In genomic region chr1:58011978-58012377, GRCh38 we compare ENCODE assay signal across 22 cellular contexts.
DNase-seq lines count a peak whose midpoint lies in the region; ATAC-seq, FAIRE-seq and TF ChIP-seq lines count a peak whose summit lies in the region.
"Had no signal": no experiment of that assay in that cellular context is flagged by ENCODE, and none has a peak within 500 bp of the region (broad histone marks: within the 10 kb centered on the region; RNA-seq: fewer than 3 reads in every experiment).

No MANE protein-coding gene starts in this region.

- TF ChIP-seq CTCF in bronchial epithelial cell (IDR thresholded peaks at IDR 0.05; ENCODE audit: insufficient read depth, low read length, severe bottlenecking), result no peak

- no peaks in the 10 kb centered on the region for H3K36me3 ChIP-seq in bronchial epithelial cell (ENCODE audit: control insufficient read depth, insufficient read depth, low read length)

- DNase-seq in DMS53 (lab: John Stamatoyannopoulos, UW), result peak; percentile 38
- DNase-seq in DMS53 treated with DMSO at 0.1 percent for 48 hours (lab: John Stamatoyannopoulos, UW; ENCODE audit: unreplicated experiment), result no peak
- DNase-seq in bronchial epithelial cell (ENCODE audit: low read depth), result peak; percentile 4
- peak; percentile 1 for DNase-seq in iris pigment epithelial cell (ENCODE audit: low read depth)
- DNase-seq: Calu3; CD8-positive, alpha-beta memory T cell; GOT3; HCEC 1CT; Karpas-422; NCI-H1092 treated with DMSO at 0.1 percent for 48 hours; NCI-H1436; NCI-H187; NCI-H2081 treated with DMSO at 0.1 percent for 48 hours; NCI-H2171 treated with DMSO at 0.1 percent for 48 hours; NCI-H345; NCI-H510A treated with DMSO at 0.1 percent for 48 hours; NCI-H748 treated with DMSO at 0.1 percent for 48 hours; SHP77 had no signal

- ATAC-seq in HG03039 (IDR thresholded peaks at IDR 0.05; ENCODE audit: unreplicated experiment) (no peak), HG03097 (IDR thresholded peaks at IDR 0.05; ENCODE audit: low FRiP score, unreplicated experiment) (no peak), HG03095 (IDR thresholded peaks at IDR 0.05; ENCODE audit: unreplicated experiment) (no peak)

- H3K27me3 ChIP-seq in bronchial epithelial cell (ENCODE audit: control insufficient read depth, insufficient read depth, low read length), result no peaks in the 10 kb centered on the region

- FAIRE-seq in bronchial epithelial cell (lab: Jason Lieb, UNC), result no peak
- FAIRE-seq: G401.6 had no signal

- H3K4me3 ChIP-seq in bronchial epithelial cell (ENCODE audit: low read depth, low read length), result no peak overlapping the region
